In genomic region chr1:244496186-244496585, GRCh38 we compare ENCODE assay signal across 23 cellular contexts. TPM values are rescaled to one million over a fixed set of nuclear protein-coding genes. Genes with fewer than 3 reads are reported as not detected.
"Had no signal": no experiment of that assay in that cellular context is flagged by ENCODE, and none has a peak within 500 bp of the region (broad histone marks: within the 10 kb centered on the region; RNA-seq: fewer than 3 reads in every experiment).

No MANE protein-coding gene starts in this region.

- H3K9me3 Mint-ChIP-seq: effector memory CD8-positive, alpha-beta T cell; memory B cell had no signal

- H3K27ac ChIP-seq: ascending aorta, epithelial cell of prostate, psoas muscle, skin epidermis, tibial artery had no signal

- ATAC-seq: effector memory CD8-positive, alpha-beta T cell; left ventricle myocardium superior; naive thymus-derived CD4-positive, alpha-beta T cell; psoas muscle; right cardiac atrium; stimulated activated naive CD8-positive, alpha-beta T cell treated with anti-CD3 and anti-CD28 coated beads, Interleukin-15, Interleukin-2, amounts not matched to agents 100 U/mL and 50 U/mL, for 24 hours had no signal

- H3K4me3 ChIP-seq: ascending aorta, psoas muscle, skin epidermis, tibial artery had no signal

- H3K27me3 Mint-ChIP-seq: activated CD4-positive, alpha-beta T cell treated with anti-CD3 and anti-CD28 coated beads, Interleukin-2, amount 10 ng/mL, durations not matched to agents 24 days and 14 days; activated naive CD4-positive, alpha-beta T cell treated with anti-CD3 and anti-CD28 coated beads, Interleukin-2, amount 10 ng/mL, durations not matched to agents 7 days and 5 days; memory B cell; naive thymus-derived CD4-positive, alpha-beta T cell had no signal

- H3K4me1 ChIP-seq: ascending aorta, psoas muscle, tibial artery had no signal

- H3K4me3 Mint-ChIP-seq: activated CD4-positive, alpha-beta T cell treated with anti-CD3 and anti-CD28 coated beads, Interleukin-2, amount 10 ng/mL, durations not matched to agents 24 days and 14 days; activated naive CD4-positive, alpha-beta T cell treated with anti-CD3 and anti-CD28 coated beads, Interleukin-2, amount 10 ng/mL, durations not matched to agents 7 days and 5 days; effector memory CD8-positive, alpha-beta T cell; memory B cell; naive thymus-derived CD4-positive, alpha-beta T cell had no signal

- H3K36me3 ChIP-seq: ascending aorta, tibial artery had no signal

- H3K9me3 ChIP-seq: psoas muscle had no signal

- H3K4me1 Mint-ChIP-seq: activated CD4-positive, alpha-beta T cell treated with anti-CD3 and anti-CD28 coated beads, Interleukin-2, amount 10 ng/mL, durations not matched to agents 24 days and 14 days; activated naive CD4-positive, alpha-beta T cell treated with anti-CD3 and anti-CD28 coated beads, Interleukin-2, amount 10 ng/mL, durations not matched to agents 7 days and 5 days; memory B cell; naive thymus-derived CD4-positive, alpha-beta T cell had no signal

- DNase-seq: activated CD4-positive, alpha-beta T cell treated with anti-CD3 and anti-CD28 coated beads, Interleukin-2, amount 10 ng/mL, durations not matched to agents 24 days and 14 days; activated CD8-positive, alpha-beta memory T cell treated with anti-CD3 and anti-CD28 coated beads, Interleukin-2, amount 50 U/mL, for 4 hours; activated effector memory CD4-positive, alpha-beta T cell treated with Interleukin-2 at 50 U/mL for 16 hours; activated naive CD4-positive, alpha-beta T cell treated with anti-CD3 and anti-CD28 coated beads, Interleukin-2, amount 10 ng/mL, durations not matched to agents 7 days and 5 days; activated T-cell treated with anti-CD3 and anti-CD28 coated beads, Interleukin-2, amount 50 U/mL, for 48 hours; dermis blood vessel endothelial cell; effector memory CD8-positive, alpha-beta T cell; foreskin melanocyte; glutamatergic neuron; hippocampal formation; left ventricle myocardium superior; naive thymus-derived CD4-positive, alpha-beta T cell; psoas muscle; right cardiac atrium; stimulated activated naive CD8-positive, alpha-beta T cell treated with anti-CD3 and anti-CD28 coated beads, Interleukin-15, Interleukin-2, amounts not matched to agents 100 U/mL and 50 U/mL, for 24 hours; substantia nigra; T-helper 1 cell; T-helper 9 cell; tibial artery had no signal

- H3K27me3 ChIP-seq: ascending aorta, tibial artery had no signal

- H3K27ac Mint-ChIP-seq: activated CD4-positive, alpha-beta T cell treated with anti-CD3 and anti-CD28 coated beads, Interleukin-2, amount 10 ng/mL, durations not matched to agents 24 days and 14 days; activated naive CD4-positive, alpha-beta T cell treated with anti-CD3 and anti-CD28 coated beads, Interleukin-2, amount 10 ng/mL, durations not matched to agents 7 days and 5 days; effector memory CD8-positive, alpha-beta T cell; memory B cell; naive thymus-derived CD4-positive, alpha-beta T cell had no signal

- H3K36me3 Mint-ChIP-seq: activated naive CD4-positive, alpha-beta T cell treated with anti-CD3 and anti-CD28 coated beads, Interleukin-2, amount 10 ng/mL, durations not matched to agents 7 days and 5 days had no signal

RNA-seq across cellular contexts. Expression of gene CATSPERE, which starts 35.1 kb away (rescaled TPM):
- total RNA-seq: activated CD4-positive, alpha-beta T cell treated with anti-CD3 and anti-CD28 coated beads, Interleukin-2, amount 10 ng/mL, durations not matched to agents 24 days and 14 days; ascending aorta had no signal
